Comparison of ENCODE assay signal across 14 cellular contexts in genomic region chr6:165704001-165704748, GRCh38. TPM values are rescaled to one million over a fixed set of nuclear protein-coding genes. Genes with fewer than 3 reads are reported as not detected.
DNase-seq lines count a peak whose midpoint lies in the region; ATAC-seq and TF ChIP-seq lines count a peak whose summit lies in the region.
"Had no signal": no experiment of that assay in that cellular context is flagged by ENCODE, and none has a peak within 500 bp of the region (broad histone marks: within the 10 kb centered on the region; RNA-seq: fewer than 3 reads in every experiment).

No MANE protein-coding gene starts in this region.

- H3K9me3 ChIP-seq in esophagus muscularis mucosa = no peaks in the 10 kb centered on the region
- H3K9me3 ChIP-seq: BE2C, uterus had no signal

- H3K4me3 ChIP-seq in esophagus muscularis mucosa = no peak overlapping the region
- H3K4me3 ChIP-seq: heart right ventricle, uterus had no signal

- TF ChIP-seq CTCF in esophagus muscularis mucosa (IDR thresholded peaks at IDR 0.05) = no peak

- ATAC-seq in GM18498 (IDR thresholded peaks at IDR 0.05; ENCODE audit: unreplicated experiment) = peak; percentile 50
- peak; percentile 52 for ATAC-seq in HG02840 (IDR thresholded peaks at IDR 0.05; ENCODE audit: low FRiP score, unreplicated experiment)

- WGBS in esophagus muscularis mucosa = 29% methylated on average over 8 of the region's 12 CpGs

- H3K36me3 ChIP-seq in esophagus muscularis mucosa = no peaks in the 10 kb centered on the region
- H3K36me3 ChIP-seq: BE2C, heart right ventricle, uterus had no signal

- peaks cover 0 to 19% (median 17%) of the 10 kb centered on the region in 4 donors for H3K4me1 ChIP-seq in esophagus muscularis mucosa
- H3K4me1 ChIP-seq: BE2C, uterus had no signal

- TF ChIP-seq EP300 in esophagus muscularis mucosa (IDR thresholded peaks at IDR 0.05) = no peak

- intact Hi-C loops in esophagus muscularis mucosa (cut with DNase I) = no loop called here

- DNase-seq in amygdala (lab: John Stamatoyannopoulos, UW) = peak in 30 of 56 donors; percentile 4 to 84 (median 31)
- peak; percentile 18 for DNase-seq in iris pigment epithelial cell (ENCODE audit: low read depth)
- DNase-seq in SW480 (ENCODE audit: low spot score) = no peak
- no peak for DNase-seq in NCI-H146 treated with DMSO at 0.1 percent for 48 hours (lab: John Stamatoyannopoulos, UW; ENCODE audit: unreplicated experiment)
- DNase-seq in glomerular visceral epithelial cell (ENCODE audit: extremely low spot score) = no peak
- DNase-seq in esophagus muscularis mucosa (ENCODE audit: extremely low spot score) = no peak
- DNase-seq: activated CD8-positive, alpha-beta memory T cell treated with anti-CD3 and anti-CD28 coated beads, Interleukin-2, amount 50 U/mL, for 48 hours; BE2C; heart right ventricle; mesenchymal stem cell; retina; uterus had no signal

- H3K27ac ChIP-seq in esophagus muscularis mucosa (replicated peaks in 1 of 4) = no peak overlapping the region
- H3K27ac ChIP-seq: uterus had no signal

- H3K27me3 ChIP-seq in esophagus muscularis mucosa = no peaks in the 10 kb centered on the region
- H3K27me3 ChIP-seq: BE2C, heart right ventricle, uterus had no signal

- TF ChIP-seq POLR2A in esophagus muscularis mucosa (IDR thresholded peaks at IDR 0.05; ENCODE audit: low read depth) = no peak

RNA-seq across cellular contexts. Expression of gene PDE10A, which starts 41.1 kb away (rescaled TPM):
- total RNA-seq in esophagus muscularis mucosa = 1 to 10 TPM; 2.9 to 8.8 (median 3.9) TPM

Comparison
In these comparisons a context has a peak if more than half of its experiments do, and no peak if none do; other contexts are left out.
1. DNase-seq: peak in amygdala (30 of 56) and iris pigment epithelial cell (single experiment); none in SW480 (single experiment), NCI-H146 treated with DMSO at 0.1 percent for 48 hours (single experiment), glomerular visceral epithelial cell (single experiment) and esophagus muscularis mucosa (single experiment).